In genomic region chr5:42586625-42587024, GRCh38 we compare ENCODE assay signal across 17 cellular contexts.
A peak's percentile ranks its signal among the peaks of the same experiment; 100 is the strongest.
DNase-seq lines count a peak whose midpoint lies in the region; ATAC-seq and TF ChIP-seq lines count a peak whose summit lies in the region.
"Had no signal": no experiment of that assay in that cellular context is flagged by ENCODE, and none has a peak within 500 bp of the region (broad histone marks: within the 10 kb centered on the region; RNA-seq: fewer than 3 reads in every experiment).

No MANE protein-coding gene starts in this region.

- no peak for TF ChIP-seq CTCF in ascending aorta (IDR thresholded peaks at IDR 0.05)
- no peak for TF ChIP-seq CTCF in cardiac muscle cell (IDR thresholded peaks at IDR 0.05; ENCODE audit: low read depth, low read length)
- no peak for TF ChIP-seq CTCF in nephron (IDR thresholded peaks at IDR 0.05; ENCODE audit: unreplicated experiment in 3 of 3)
- TF ChIP-seq CTCF in thyroid gland (IDR thresholded peaks at IDR 0.05): no peak

- no peaks in the 10 kb centered on the region for H3K36me3 ChIP-seq in ascending aorta
- H3K36me3 ChIP-seq in cardiac muscle cell: no peaks in the 10 kb centered on the region
- no peaks in the 10 kb centered on the region for H3K36me3 ChIP-seq in thyroid gland

- H3K9me3 ChIP-seq in ascending aorta (no peaks in the 10 kb centered on the region), cardiac muscle cell (ENCODE audit: low read depth) (no peaks in the 10 kb centered on the region), thyroid gland (no peaks in the 10 kb centered on the region)

- no peaks in the 10 kb centered on the region for H3K27me3 Mint-ChIP-seq in nephron (ENCODE audit: low read depth)

- H3K4me1 ChIP-seq in ascending aorta (peaks cover 10 to 26% of the 10 kb centered on the region in 2 donors), cardiac muscle cell (ENCODE audit: low read depth) (peaks cover 54% of the 10 kb centered on the region), thyroid gland (peaks cover 32 to 40% of the 10 kb centered on the region in 2 donors)

- peak overlapping the region in 2 of 3 experiments; percentile 42 to 77 for H3K27ac Mint-ChIP-seq in nephron

- ATAC-seq in HG03342 (IDR thresholded peaks at IDR 0.05; ENCODE audit: unreplicated experiment): no peak
- ATAC-seq: activated naive CD4-positive, alpha-beta T cell treated with anti-CD3 and anti-CD28 coated beads, Interleukin-2, amount 50 U/mL, for 72 hours; esophagus mucosa had no signal

- WGBS in thyroid gland, 2 donors: 5 to 10% methylated on average over 4 of the region's 4 CpGs

- H3K4me3 ChIP-seq in ascending aorta (no peak overlapping the region), cardiac muscle cell (no peak overlapping the region), thyroid gland (replicated peaks in 1 of 3) (no peak overlapping the region)

- no peaks in the 10 kb centered on the region for H3K9me3 Mint-ChIP-seq in nephron
- H3K9me3 Mint-ChIP-seq: activated naive CD4-positive, alpha-beta T cell treated with anti-CD3 and anti-CD28 coated beads, Interleukin-2, amount 50 U/mL, for 72 hours had no signal

- H3K4me1 Mint-ChIP-seq in nephron: peaks cover 56% of the 10 kb centered on the region

- H3K27ac ChIP-seq in ascending aorta (peak overlapping the region; percentile 37 to 43), cardiac muscle cell (no peak overlapping the region), thyroid gland (peak overlapping the region; percentile 29 to 75 (median 30))
- H3K27ac ChIP-seq: KMS-11 had no signal

- H3K27me3 ChIP-seq in ascending aorta (no peaks in the 10 kb centered on the region), cardiac muscle cell (no peaks in the 10 kb centered on the region), thyroid gland (no peaks in the 10 kb centered on the region)

- peaks cover 4% of the 10 kb centered on the region for H3K36me3 Mint-ChIP-seq in nephron (ENCODE audit: low read depth)
- H3K36me3 Mint-ChIP-seq: activated naive CD4-positive, alpha-beta T cell treated with anti-CD3 and anti-CD28 coated beads, Interleukin-2, amount 50 U/mL, for 72 hours had no signal

- intact Hi-C loops in ascending aorta (cut with DNase I) (no loop called here), thyroid gland (cut with DNase I) (no loop called here)

- H3K4me3 Mint-ChIP-seq in nephron: peak overlapping the region in 1 of 3 experiments; percentile 26

- no peak for DNase-seq in ascending aorta (ENCODE audit: low spot score in 2 of 2)
- DNase-seq in cardiac muscle cell (ENCODE audit: low read depth in 1 of 2, low spot score in 1 of 2): peak; percentile 37 to 38
- DNase-seq in thyroid gland: peak; percentile 77 to 80
- DNase-seq in MV-4-11 (lab: John Stamatoyannopoulos, UW): no peak
- DNase-seq in SKM-1 treated with dmso at 0.1 percent for 144 hours (lab: John Stamatoyannopoulos, UW; ENCODE audit: unreplicated experiment): no peak
- DNase-seq: activated CD4-positive, alpha-beta T cell treated with anti-CD3 and anti-CD28 coated beads, Interleukin-2, amount 50 U/mL, for 48 hours; activated T-cell treated with anti-CD3 and anti-CD28 coated beads, Interleukin-2, amount 50 U/mL, for 48 hours; DND-41; kidney glomerular epithelial cell; NCI-H1092 treated with DMSO at 0.1 percent for 48 hours; stimulated activated CD4-positive, alpha-beta T cell treated with anti-CD3 and anti-CD28 coated beads, Interleukin-12 subunit alpha, Interleukin-12 subunit beta, amount 100 ng/mL, for 4 hours; stimulated activated naive CD4-positive, alpha-beta T cell had no signal

- TF ChIP-seq POLR2A in thyroid gland (IDR thresholded peaks at IDR 0.05): no peak

Comparison
In these comparisons a context has a peak if more than half of its experiments do, and no peak if none do; other contexts are left out.
1. DNase-seq: peak in cardiac muscle cell (2 of 2) and thyroid gland (2 of 2); none in ascending aorta (0 of 2), MV-4-11 (single experiment) and SKM-1 treated with dmso at 0.1 percent for 144 hours (single experiment).